Comparison of ENCODE assay signal across 9 cellular contexts in the genomic region with DNA sequence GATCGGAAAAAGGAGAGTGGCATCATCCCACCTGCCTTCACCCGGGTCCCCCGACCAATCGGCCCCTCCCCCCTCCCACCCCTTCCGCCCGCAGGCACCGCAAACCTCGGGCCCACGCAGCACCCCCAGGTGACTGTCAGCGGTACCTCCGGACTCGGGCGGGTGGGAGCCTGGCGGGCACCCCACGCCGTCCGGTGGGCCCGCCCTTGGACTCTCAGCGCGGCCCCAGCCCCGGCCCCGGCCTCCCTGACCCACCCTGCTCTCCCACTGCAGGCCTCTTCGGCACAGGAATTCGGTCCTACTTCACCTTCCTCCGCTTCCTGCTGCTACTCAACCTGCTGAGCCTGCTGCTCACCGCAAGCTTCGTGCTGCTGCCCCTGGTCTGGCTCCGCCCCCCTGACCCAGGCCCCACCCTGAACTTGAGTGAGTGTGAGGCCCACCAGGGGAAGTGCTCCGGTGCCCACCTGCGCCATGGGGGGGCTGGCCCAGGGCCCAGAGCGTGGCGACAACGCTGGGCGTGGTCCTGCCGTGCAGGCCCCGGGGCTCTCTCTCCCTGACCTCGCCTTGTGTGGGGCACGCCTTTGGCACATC. TPM values are rescaled to one million over a fixed set of nuclear protein-coding genes. Genes with fewer than 3 reads are reported as not detected.
A peak's percentile ranks its signal among the peaks of the same experiment; 100 is the strongest.
DNase-seq lines count a peak whose midpoint lies in the region; ATAC-seq and TF ChIP-seq lines count a peak whose summit lies in the region.
"Had no signal": no experiment of that assay in that cellular context is flagged by ENCODE, and none has a peak within 500 bp of the region (broad histone marks: within the 10 kb centered on the region; RNA-seq: fewer than 3 reads in every experiment).

No MANE protein-coding gene starts in this region.

- peaks cover 62% of the 10 kb centered on the region for H3K4me1 Mint-ChIP-seq in activated CD4-positive, alpha-beta T cell treated with anti-CD3 and anti-CD28 coated beads, Interleukin-2, amount 10 ng/mL, durations not matched to agents 24 days and 14 days

- H3K27me3 Mint-ChIP-seq in activated CD4-positive, alpha-beta T cell treated with anti-CD3 and anti-CD28 coated beads, Interleukin-2, amount 10 ng/mL, durations not matched to agents 24 days and 14 days: no peaks in the 10 kb centered on the region

- H3K4me3 ChIP-seq in heart right ventricle: peak overlapping the region in 7 of 10 donors; percentile 16 to 97 (median 33)

- H3K36me3 ChIP-seq in heart right ventricle: peaks cover 0 to 35% (median 0%) of the 10 kb centered on the region in 9 donors

- peak overlapping the region; percentile 67 for H3K27ac Mint-ChIP-seq in activated CD4-positive, alpha-beta T cell treated with anti-CD3 and anti-CD28 coated beads, Interleukin-2, amount 10 ng/mL, durations not matched to agents 24 days and 14 days

- intact Hi-C loops in activated CD4-positive, alpha-beta T cell treated with anti-CD3 and anti-CD28 coated beads, Interleukin-2, amount 10 ng/mL, durations not matched to agents 24 days and 14 days (cut with micrococcal nuclease): loop anchor here (1.0 to 5.0 kb wide), 4 partner anchors 11 to 1705 kb away; a partner anchor contains a TSS
- intact Hi-C loops in heart right ventricle (cut with DNase I): no loop called here

- H3K4me3 Mint-ChIP-seq in activated CD4-positive, alpha-beta T cell treated with anti-CD3 and anti-CD28 coated beads, Interleukin-2, amount 10 ng/mL, durations not matched to agents 24 days and 14 days: peak overlapping the region; percentile 83

- H3K4me1 ChIP-seq in heart right ventricle: peaks cover 0 to 74% (median 44%) of the 10 kb centered on the region in 9 donors

- DNase-seq in activated CD4-positive, CD25-positive, alpha-beta regulatory T cell treated with anti-CD3 and anti-CD28 coated beads, Interleukin-2, amount 50 U/mL, for 72 hours: no peak
- DNase-seq in activated CD4-positive, alpha-beta T cell treated with anti-CD3 and anti-CD28 coated beads, Interleukin-2, amount 10 ng/mL, durations not matched to agents 24 days and 14 days: peak; percentile 91
- peak in 1 of 2 donors; percentile 44 for DNase-seq in heart right ventricle
- peak; percentile 60 for DNase-seq in stimulated activated CD4-positive, alpha-beta T cell treated with anti-CD3 and anti-CD28 coated beads, Interleukin-1b, Interleukin-23, amount 100 ng/mL, for 48 hours
- no peak for DNase-seq in NCI-H2029 (lab: John Stamatoyannopoulos, UW)
- no peak for DNase-seq in SK-N-DZ (ENCODE audit: low spot score)
- no peak for DNase-seq in amniotic stem cell (lab: John Stamatoyannopoulos, UW)

- no peak for TF ChIP-seq CTCF in heart right ventricle (IDR thresholded peaks at IDR 0.05)

- peak; percentile 4 to 9 for ATAC-seq in activated CD4-positive, CD25-positive, alpha-beta regulatory T cell treated with anti-CD3 and anti-CD28 coated beads, Interleukin-2, amount 50 U/mL, for 24 hours
- no peak for ATAC-seq in heart right ventricle

- peaks cover 59% of the 10 kb centered on the region for H3K36me3 Mint-ChIP-seq in activated CD4-positive, alpha-beta T cell treated with anti-CD3 and anti-CD28 coated beads, Interleukin-2, amount 10 ng/mL, durations not matched to agents 24 days and 14 days (ENCODE audit: low read depth)

- peaks cover 0 to 3% (median 0%) of the 10 kb centered on the region in 7 donors for H3K27me3 ChIP-seq in heart right ventricle

- no peaks in the 10 kb centered on the region for H3K9me3 ChIP-seq in heart right ventricle

- peak overlapping the region in 1 of 10 donors; percentile 98 for H3K27ac ChIP-seq in heart right ventricle
- H3K27ac ChIP-seq: C4-2B had no signal

- WGBS in heart right ventricle, 2 donors: 42 to 44% methylated on average over 35 to 38 of the region's 38 CpGs

- H3K9me3 Mint-ChIP-seq in activated CD4-positive, alpha-beta T cell treated with anti-CD3 and anti-CD28 coated beads, Interleukin-2, amount 10 ng/mL, durations not matched to agents 24 days and 14 days: no peaks in the 10 kb centered on the region

RNA-seq across cellular contexts. Expression of a gene that starts 1.6 kb away (rescaled TPM):
- 231 and 234 TPM in 2 replicates for total RNA-seq in activated CD4-positive, alpha-beta T cell treated with anti-CD3 and anti-CD28 coated beads, Interleukin-2, amount 10 ng/mL, durations not matched to agents 24 days and 14 days
- total RNA-seq in heart right ventricle: 10 to 100 TPM in 1 of 10 donors, 1 to 10 TPM in 8, under 1 TPM in 1; 0.85 to 11.2 (median 2.1) TPM
- polyA plus RNA-seq in heart right ventricle: 1 to 10 TPM in 1 of 2 donors, under 1 TPM in 1; 0.96 to 3.7 TPM
- 0.06 TPM in 1 of 2 replicates, not detected in the other for polyA plus RNA-seq in SK-N-DZ (2014; cell fraction: cytosol; rRNA removed)
- not detected in 2 replicates for polyA plus RNA-seq in SK-N-DZ (2014; cell fraction: nucleus; rRNA removed)

RNA-seq across cellular contexts. Expression of a gene that starts 3.6 kb away (rescaled TPM):
- total RNA-seq in activated CD4-positive, alpha-beta T cell treated with anti-CD3 and anti-CD28 coated beads, Interleukin-2, amount 10 ng/mL, durations not matched to agents 24 days and 14 days: 250 and 251 TPM in 2 replicates
- total RNA-seq in heart right ventricle: 100 to 1,000 TPM in 1 of 10 donors, 10 to 100 TPM in 9; 42.3 to 109 (median 69.1) TPM
- 10 to 100 TPM; 22.8 to 86.0 TPM for polyA plus RNA-seq in heart right ventricle
- polyA plus RNA-seq in SK-N-DZ (2014; cell fraction: cytosol; rRNA removed): 0.97 and 1.2 TPM in 2 replicates
- 4.7 and 9.8 TPM in 2 replicates for polyA plus RNA-seq in SK-N-DZ (2014; cell fraction: nucleus; rRNA removed)

RNA-seq across cellular contexts. Expression of a gene that starts 14.0 kb away (rescaled TPM):
- not detected in 2 replicates for total RNA-seq in activated CD4-positive, alpha-beta T cell treated with anti-CD3 and anti-CD28 coated beads, Interleukin-2, amount 10 ng/mL, durations not matched to agents 24 days and 14 days
- under 1 TPM in 1 of 10 donors, not detected in 9; 0.11 TPM for total RNA-seq in heart right ventricle
- polyA plus RNA-seq in heart right ventricle: not detected
- not detected in 2 replicates for polyA plus RNA-seq in SK-N-DZ (2014; cell fraction: cytosol; rRNA removed)
- polyA plus RNA-seq in SK-N-DZ (2014; cell fraction: nucleus; rRNA removed): not detected in 2 replicates

RNA-seq across cellular contexts. Expression of a gene that starts 36.2 kb away (rescaled TPM):
- total RNA-seq in activated CD4-positive, alpha-beta T cell treated with anti-CD3 and anti-CD28 coated beads, Interleukin-2, amount 10 ng/mL, durations not matched to agents 24 days and 14 days: 123 and 125 TPM in 2 replicates
- total RNA-seq in heart right ventricle: 100 to 1,000 TPM; 102 to 184 (median 116) TPM
- 100 to 1,000 TPM in 1 of 2 donors, 10 to 100 TPM in 1; 92.8 to 200 TPM for polyA plus RNA-seq in heart right ventricle
- 6.6 and 7.1 TPM in 2 replicates for polyA plus RNA-seq in SK-N-DZ (2014; cell fraction: cytosol; rRNA removed)
- 11.0 and 12.7 TPM in 2 replicates for polyA plus RNA-seq in SK-N-DZ (2014; cell fraction: nucleus; rRNA removed)

RNA-seq across cellular contexts. Expression of a gene that starts 54.7 kb away (rescaled TPM):
- 66.7 and 69.0 TPM in 2 replicates for total RNA-seq in activated CD4-positive, alpha-beta T cell treated with anti-CD3 and anti-CD28 coated beads, Interleukin-2, amount 10 ng/mL, durations not matched to agents 24 days and 14 days
- total RNA-seq in heart right ventricle: 10 to 100 TPM in 1 of 10 donors, 1 to 10 TPM in 4, under 1 TPM in 5; 0.33 to 12.7 (median 0.91) TPM
- 1 to 10 TPM; 1.6 to 2.6 TPM for polyA plus RNA-seq in heart right ventricle
- 77.3 and 87.6 TPM in 2 replicates for polyA plus RNA-seq in SK-N-DZ (2014; cell fraction: cytosol; rRNA removed)
- 44.3 and 60.3 TPM in 2 replicates for polyA plus RNA-seq in SK-N-DZ (2014; cell fraction: nucleus; rRNA removed)

Comparison
In these comparisons a context has a peak if more than half of its experiments do, and no peak if none do; other contexts are left out.
1. ATAC-seq: peak in activated CD4-positive, CD25-positive, alpha-beta regulatory T cell treated with anti-CD3 and anti-CD28 coated beads, Interleukin-2, amount 50 U/mL, for 24 hours (2 of 2); none in heart right ventricle (0 of 8).
2. DNase-seq: peak in activated CD4-positive, alpha-beta T cell treated with anti-CD3 and anti-CD28 coated beads, Interleukin-2, amount 10 ng/mL, durations not matched to agents 24 days and 14 days (single experiment) and stimulated activated CD4-positive, alpha-beta T cell treated with anti-CD3 and anti-CD28 coated beads, Interleukin-1b, Interleukin-23, amount 100 ng/mL, for 48 hours (single experiment); none in activated CD4-positive, CD25-positive, alpha-beta regulatory T cell treated with anti-CD3 and anti-CD28 coated beads, Interleukin-2, amount 50 U/mL, for 72 hours (single experiment), NCI-H2029 (single experiment), SK-N-DZ (single experiment) and amniotic stem cell (single experiment).
3. RNA of a gene that starts 1.6 kb away (total RNA-seq): 231 to 234 TPM in activated CD4-positive, alpha-beta T cell treated with anti-CD3 and anti-CD28 coated beads, Interleukin-2, amount 10 ng/mL, durations not matched to agents 24 days and 14 days; 0.85 to 11.2 TPM in heart right ventricle; every median in the first group is over 10 times any median in the second.